In the genomic region with DNA sequence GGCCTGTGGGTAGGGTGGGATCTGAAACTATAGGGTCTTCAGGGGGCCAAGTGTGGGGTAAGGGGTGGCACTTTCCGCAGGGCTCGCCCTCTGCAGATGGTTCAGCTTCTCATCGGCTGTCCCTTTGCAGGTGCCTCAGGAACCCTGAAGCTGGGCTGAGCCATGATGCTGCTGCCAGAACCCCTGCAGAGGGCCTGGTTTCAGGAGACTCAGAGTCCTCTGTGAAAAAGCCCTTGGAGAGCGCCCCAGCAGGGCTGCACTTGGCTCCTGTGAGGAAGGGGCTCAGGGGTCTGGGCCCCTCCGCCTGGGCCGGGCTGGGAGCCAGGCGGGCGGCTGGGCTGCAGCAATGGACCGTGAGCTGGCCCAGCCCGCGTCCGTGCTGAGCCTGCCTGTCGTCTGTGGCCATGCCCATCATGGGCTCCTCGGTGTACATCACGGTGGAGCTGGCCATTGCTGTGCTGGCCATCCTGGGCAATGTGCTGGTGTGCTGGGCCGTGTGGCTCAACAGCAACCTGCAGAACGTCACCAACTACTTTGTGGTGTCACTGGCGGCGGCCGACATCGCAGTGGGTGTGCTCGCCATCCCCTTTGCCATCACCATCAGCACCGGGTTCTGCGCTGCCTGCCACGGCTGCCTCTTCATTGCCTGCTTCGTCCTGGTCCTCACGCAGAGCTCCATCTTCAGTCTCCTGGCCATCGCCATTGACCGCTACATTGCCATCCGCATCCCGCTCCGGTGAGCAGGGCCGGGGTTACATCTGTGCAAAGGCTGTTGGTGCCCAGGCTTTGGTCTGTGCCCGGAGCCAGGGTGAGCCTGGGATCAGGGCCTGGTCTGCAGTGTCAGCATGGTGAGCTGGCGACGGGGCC, we compare ENCODE assay signal across 1 cellular context.
A peak's percentile ranks its signal among the peaks of the same experiment; 100 is the strongest.
TF ChIP-seq lines count a peak whose summit lies in the region.

No MANE protein-coding gene starts in this region.

TF ChIP-seq in HepG2, 621 proteins besides CTCF, POLR2A, EP300 and RAD21:
- no peak for TF ChIP-seq CBX2 (IDR thresholded peaks at IDR 0.05; ENCODE audit: low read depth, low read length)
- no peak for TF ChIP-seq CBX2 (CRISPR knock-in tag; IDR thresholded peaks at IDR 0.05; ENCODE audit: low read depth)
- TF ChIP-seq ZNF790 (CRISPR knock-in tag; IDR thresholded peaks at IDR 0.05; ENCODE audit: borderline replicate concordance) = no peak
- 0 out of 2 replicates have a peak, but pooled peaks have one; percentile 26 for TF ChIP-seq ZNF776 (CRISPR knock-in tag; IDR thresholded peaks at IDR 0.05)
- no peak for TF ChIP-seq ZNF605 (CRISPR knock-in tag; IDR thresholded peaks at IDR 0.05)
- no peak for TF ChIP-seq PAF1 (CRISPR knock-in tag; IDR thresholded peaks at IDR 0.05)
- TF ChIP-seq CAMTA2 (CRISPR knock-in tag; IDR thresholded peaks at IDR 0.05; ENCODE audit: borderline replicate concordance) = no peak
- TF ChIP-seq, protein P1, sequence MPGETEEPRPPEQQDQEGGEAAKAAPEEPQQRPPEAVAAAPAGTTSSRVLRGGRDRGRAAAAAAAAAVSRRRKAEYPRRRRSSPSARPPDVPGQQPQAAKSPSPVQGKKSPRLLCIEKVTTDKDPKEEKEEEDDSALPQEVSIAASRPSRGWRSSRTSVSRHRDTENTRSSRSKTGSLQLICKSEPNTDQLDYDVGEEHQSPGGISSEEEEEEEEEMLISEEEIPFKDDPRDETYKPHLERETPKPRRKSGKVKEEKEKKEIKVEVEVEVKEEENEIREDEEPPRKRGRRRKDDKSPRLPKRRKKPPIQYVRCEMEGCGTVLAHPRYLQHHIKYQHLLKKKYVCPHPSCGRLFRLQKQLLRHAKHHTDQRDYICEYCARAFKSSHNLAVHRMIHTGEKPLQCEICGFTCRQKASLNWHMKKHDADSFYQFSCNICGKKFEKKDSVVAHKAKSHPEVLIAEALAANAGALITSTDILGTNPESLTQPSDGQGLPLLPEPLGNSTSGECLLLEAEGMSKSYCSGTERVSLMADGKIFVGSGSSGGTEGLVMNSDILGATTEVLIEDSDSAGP (CRISPR knock-in tag; IDR thresholded peaks at IDR 0.05; ENCODE audit: borderline replicate concordance) = no peak
